Comparison of ENCODE assay signal across 27 cellular contexts in genomic region chr13:28297341-28297740, GRCh38.
DNase-seq lines count a peak whose midpoint lies in the region; ATAC-seq, FAIRE-seq and TF ChIP-seq lines count a peak whose summit lies in the region.
"Had no signal": no experiment of that assay in that cellular context is flagged by ENCODE, and none has a peak within 500 bp of the region (broad histone marks: within the 10 kb centered on the region; RNA-seq: fewer than 3 reads in every experiment).

No MANE protein-coding gene starts in this region.

- H2AK5ac ChIP-seq in H9 (ENCODE audit: insufficient read length, low read length) (no peak overlapping the region), H1 (ENCODE audit: low read depth, low read length) (no peak overlapping the region)

- H2BK15ac ChIP-seq in H9 (ENCODE audit: low read depth, low read length) (no peak overlapping the region), H1 (ENCODE audit: low read length) (no peak overlapping the region)

- H3K79me2 ChIP-seq in H9 (ENCODE audit: insufficient read depth, low read length) = no peaks in the 10 kb centered on the region
- H3K79me2 ChIP-seq in H1 (ENCODE audit: control insufficient read depth in 1 of 2, insufficient read depth in 2 of 2, low read length in 2 of 2) = no peaks in the 10 kb centered on the region

- no peaks in the 10 kb centered on the region for H3K27me3 Mint-ChIP-seq in H9 (ENCODE audit: low read depth)
- H3K27me3 Mint-ChIP-seq: activated naive CD8-positive, alpha-beta T cell; activated T-helper 17 cell treated with anti-CD3 and anti-CD28 coated beads, Interleukin-2, amount 50 U/mL, for 72 hours had no signal

- no peak for ATAC-seq in GM19455 (IDR thresholded peaks at IDR 0.05; ENCODE audit: unreplicated experiment)
- ATAC-seq: A549; activated T-helper 17 cell treated with anti-CD3 and anti-CD28 coated beads, Interleukin-2, amount 50 U/mL, for 72 hours; foreskin keratinocyte; PC-3 had no signal

- no peak overlapping the region for H3T11ph ChIP-seq in H9 (ENCODE audit: low read length)

- TF ChIP-seq POLR2A in H1 (IDR thresholded peaks at IDR 0.05; ENCODE audit: control extremely low read depth in 1 of 2, low read depth in 2 of 2, low read length in 2 of 2) = no peak

- peaks cover 14% of the 10 kb centered on the region for H3K36me3 ChIP-seq in A673 (ENCODE audit: insufficient read depth, low read length, poor library complexity, severe bottlenecking)
- peaks cover 0 to 9% (median 0%) of the 10 kb centered on the region in 4 experiments; a peak in 1 of 8 replicates for H3K36me3 ChIP-seq in H1 (ENCODE audit: control insufficient read depth in 2 of 4, insufficient read depth in 4 of 4, low read length in 3 of 4)
- H3K36me3 ChIP-seq: prostate gland had no signal

- no peak overlapping the region for H4K91ac ChIP-seq in H9 (ENCODE audit: insufficient read length, low read depth, low read length)
- no peak overlapping the region for H4K91ac ChIP-seq in H1 (replicated peaks; ENCODE audit: insufficient read length, low read length)

- H3K4me1 Mint-ChIP-seq in H9 = peaks cover 68 to 75% of the 10 kb centered on the region in 2 experiments

- H2BK12ac ChIP-seq in H9 (ENCODE audit: insufficient read length, low read depth, low read length) (no peak overlapping the region), H1 (ENCODE audit: low read depth, low read length) (no peak overlapping the region)

- TF ChIP-seq CTCF in A673 (conservative IDR thresholded peaks at IDR 0.05; ENCODE audit: low read depth, low read length) (no peak), H9 (conservative IDR thresholded peaks at IDR 0.05) (no peak), H1 (IDR thresholded peaks at IDR 0.05; ENCODE audit: control extremely low read depth in 1 of 3, insufficient read depth in 1 of 3, low read depth in 1 of 3, low read length in 3 of 3) (no peak)

- H3K9ac ChIP-seq in H9 (ENCODE audit: extremely low read depth, insufficient read length, low read length) (no peak overlapping the region), H1 (replicated peaks in 1 of 4; ENCODE audit: extremely low read depth in 1 of 4, low read depth in 3 of 4, low read length in 3 of 4) (no peak overlapping the region)
- H3K9ac ChIP-seq: BLaER1 had no signal

- H3K36me3 Mint-ChIP-seq in H9 (ENCODE audit: insufficient read depth in 1 of 3, low read depth in 3 of 3) = peaks cover 3 to 20% (median 10%) of the 10 kb centered on the region in 3 experiments; a peak in 6 of 7 replicates

- H3K79me1 ChIP-seq in H9 (ENCODE audit: insufficient read depth, low read depth, low read length, poor library complexity, severe bottlenecking) (no peaks in the 10 kb centered on the region), H1 (ENCODE audit: low read depth, low read length) (no peaks in the 10 kb centered on the region)

- H3K4me3 ChIP-seq in A673 (ENCODE audit: low read depth, low read length, poor library complexity, severe bottlenecking) (no peak overlapping the region), H1 (ENCODE audit: extremely low read depth in 1 of 4, insufficient read depth in 2 of 4, low read depth in 3 of 4, low read length in 4 of 4) (no peak overlapping the region)
- H3K4me3 ChIP-seq: A549, BLaER1, prostate gland, upper lobe of left lung had no signal

- H3K27ac ChIP-seq in A673 (ENCODE audit: low read depth, low read length, poor library complexity, severe bottlenecking) (no peak overlapping the region), H9 (ENCODE audit: insufficient read length, low read depth, low read length) (no peak overlapping the region), H1 (ENCODE audit: low read depth, low read length) (no peak overlapping the region)
- H3K27ac ChIP-seq: A549, BLaER1, foreskin keratinocyte, prostate gland, upper lobe of left lung had no signal

- H3K27me3 ChIP-seq in A673 (replicated peaks; ENCODE audit: insufficient read depth, low read depth, low read length, poor library complexity) (no peaks in the 10 kb centered on the region), H9 (ENCODE audit: insufficient read depth, low read length) (no peaks in the 10 kb centered on the region), H1 (replicated peaks in 1 of 4; ENCODE audit: control insufficient read depth in 3 of 4, extremely low read depth in 1 of 4, insufficient read depth in 3 of 4, low read length in 3 of 4) (no peaks in the 10 kb centered on the region)
- H3K27me3 ChIP-seq: BLaER1, foreskin keratinocyte, upper lobe of left lung had no signal

- H3K23me2 ChIP-seq in H9 (ENCODE audit: insufficient read length, low read depth, low read length, poor library complexity, severe bottlenecking) (no peaks in the 10 kb centered on the region), H1 (ENCODE audit: low read depth, low read length) (no peaks in the 10 kb centered on the region; the same call in 1 of the 2 replicates)

- H3K27ac Mint-ChIP-seq in H9 = peak overlapping the region; percentile 9 to 47 (median 44); a peak in 6 of 7 replicates
- H3K27ac Mint-ChIP-seq: activated naive CD8-positive, alpha-beta T cell; activated T-helper 17 cell treated with anti-CD3 and anti-CD28 coated beads, Interleukin-2, amount 50 U/mL, for 72 hours had no signal

- peaks cover 6% of the 10 kb centered on the region for H3K4me1 ChIP-seq in A673 (ENCODE audit: insufficient read depth, low read length, poor library complexity, severe bottlenecking)
- H3K4me1 ChIP-seq in H9 (ENCODE audit: insufficient read depth, low read length) = peaks cover 8% of the 10 kb centered on the region; the same call in 1 of the 2 replicates
- H3K4me1 ChIP-seq in H1 (replicated peaks in 1 of 4; ENCODE audit: control insufficient read depth in 3 of 4, insufficient read depth in 4 of 4, low read length in 3 of 4) = peaks cover 4 to 23% (median 22%) of the 10 kb centered on the region in 4 experiments; a peak in 6 of 7 replicates
- H3K4me1 ChIP-seq: A549, foreskin keratinocyte, prostate gland, upper lobe of left lung had no signal

- no peak overlapping the region for H3K18ac ChIP-seq in H9 (ENCODE audit: insufficient read length, low read depth, low read length)
- H3K18ac ChIP-seq in H1 (ENCODE audit: extremely low read depth, low read length) = 0 out of 2 replicates have a peak overlapping the region, but pooled peaks have one; percentile 49

- H2BK120ac ChIP-seq in H9 (ENCODE audit: low read depth, low read length, poor library complexity, severe bottlenecking) (no peak overlapping the region), H1 (replicated peaks; ENCODE audit: low read depth, low read length) (no peak overlapping the region)

- H3K14ac ChIP-seq in H9 (ENCODE audit: insufficient read depth, low read length) (no peak overlapping the region), H1 (ENCODE audit: insufficient read length) (no peak overlapping the region)

- CTCF ChIA-PET in A673 (lab: Charles Lee) = no interaction called here
- CTCF ChIA-PET in H1 (lab: Charles Lee; ENCODE audit: partially characterized antibody) = interaction anchor here (0.7 kb wide), 1 partner anchor 317 kb away, joined by 3 read pairs; no protein-coding TSS in a partner anchor

- intact Hi-C loops in A673 (cut with micrococcal nuclease; ENCODE audit: unreplicated experiment) = no loop called here

- H3K4me2 ChIP-seq in H9 (ENCODE audit: insufficient read depth, insufficient read length, low read length) (no peak overlapping the region), H1 (ENCODE audit: insufficient read depth in 1 of 2, low read depth in 2 of 2, low read length in 2 of 2) (no peak overlapping the region)
- H3K4me2 ChIP-seq: A549, BLaER1 had no signal

- H3K4ac ChIP-seq in H9 (ENCODE audit: low read depth, low read length) (no peak overlapping the region), H1 (replicated peaks; ENCODE audit: insufficient read length, low read depth, low read length) (no peak overlapping the region)

- H2AFZ ChIP-seq in H9 (ENCODE audit: low read length) = no peak overlapping the region
- H2AFZ ChIP-seq in H1 (ENCODE audit: low read length) = no peak overlapping the region

- no peaks in the 10 kb centered on the region for H4K20me1 ChIP-seq in H9 (ENCODE audit: control insufficient read depth, insufficient read depth, insufficient read length)
- H4K20me1 ChIP-seq in H1 (replicated peaks in 1 of 2; ENCODE audit: control insufficient read depth in 1 of 2, insufficient read depth in 2 of 2, low read length in 2 of 2) = no peaks in the 10 kb centered on the region
- H4K20me1 ChIP-seq: BLaER1 had no signal

- no peak for TF ChIP-seq EP300 in H1 (IDR thresholded peaks at IDR 0.05; ENCODE audit: borderline replicate concordance in 1 of 2, low read depth in 2 of 2, low read length in 2 of 2)

- H3K56ac ChIP-seq in H9 (ENCODE audit: insufficient read length, low read depth, low read length) (no peak overlapping the region), H1 (replicated peaks; ENCODE audit: insufficient read length, low read depth, low read length) (no peak overlapping the region)

- FAIRE-seq in H1 (lab: Jason Lieb, UNC) = peak; percentile 79
- FAIRE-seq: A549, GM19239 had no signal

- POLR2A ChIA-PET in A673 (lab: Charles Lee; ENCODE audit: low non-redundant PET) = no interaction called here
- POLR2A ChIA-PET in H1 (lab: Charles Lee; ENCODE audit: partially characterized antibody) = interaction anchor here (1.0 kb wide), 1 partner anchor 198 kb away, joined by 3 read pairs; no protein-coding TSS in a partner anchor

- no peaks in the 10 kb centered on the region for H3K9me3 Mint-ChIP-seq in H9
- H3K9me3 Mint-ChIP-seq: activated T-helper 17 cell treated with anti-CD3 and anti-CD28 coated beads, Interleukin-2, amount 50 U/mL, for 72 hours had no signal

- H3K9me3 ChIP-seq in A673 (ENCODE audit: low read depth, low read length, poor library complexity, severe bottlenecking) (no peaks in the 10 kb centered on the region), H9 (ENCODE audit: control insufficient read depth, low read depth, low read length) (no peaks in the 10 kb centered on the region), H1 (ENCODE audit: insufficient read depth in 2 of 2, low read depth in 1 of 2, low read length in 1 of 2) (no peaks in the 10 kb centered on the region)
- H3K9me3 ChIP-seq: A549, BLaER1, prostate gland, upper lobe of left lung had no signal

- TF ChIP-seq RAD21 in H1 (IDR thresholded peaks at IDR 0.05 in 1 of 2, conservative IDR thresholded peaks at IDR 0.05 in 1 of 2; ENCODE audit: low read depth in 2 of 2, low read length in 2 of 2) = no peak

- H4K5ac ChIP-seq in H9 (ENCODE audit: insufficient read length, low read depth, low read length) = no peak overlapping the region
- H4K5ac ChIP-seq in H1 (ENCODE audit: insufficient read length, low read depth, low read length) = no peak overlapping the region

- no CpG with 5 or more reads among the region's 3 CpGs for WGBS in H9 (ENCODE audit: extremely low coverage, insufficient read length, low lambda C conversion rate)
- WGBS in H1 (ENCODE audit: extremely low coverage in 1 of 2, insufficient coverage in 1 of 2, insufficient read length in 1 of 2, insufficient replicate concordance in 2 of 2, low coverage in 1 of 2, low lambda C conversion rate in 2 of 2, missing lambda C conversion rate in 1 of 2), 2 experiments = 68% methylated on average over 3 of the region's 3 CpGs; no CpG with 5 or more reads in 1 of the 2 experiments

- H4K8ac ChIP-seq in H9 (replicated peaks; ENCODE audit: insufficient read length, low read depth, low read length) (no peak overlapping the region), H1 (ENCODE audit: extremely low read depth, insufficient read depth, low read length) (no peak overlapping the region)

- no TSS peak for BruUV-seq in A673 (replicated peaks; lab: Mats Ljungman, UMichigan)

- no peak overlapping the region; a peak in 1 of 5 replicates for H3K4me3 Mint-ChIP-seq in H9
- H3K4me3 Mint-ChIP-seq: activated naive CD8-positive, alpha-beta T cell; activated T-helper 17 cell treated with anti-CD3 and anti-CD28 coated beads, Interleukin-2, amount 50 U/mL, for 72 hours had no signal

- peak; percentile 44 for DNase-seq in A673 (ENCODE audit: low spot score)
- DNase-seq in H9 = peak; percentile 61
- DNase-seq in H1 (ENCODE audit: low read depth in 1 of 2, low spot score in 2 of 2) = no peak
- DNase-seq in myocyte (ENCODE audit: low read depth) = peak; percentile 15
- DNase-seq in islet precursor cell = no peak
- no peak for DNase-seq in COLO668 (lab: John Stamatoyannopoulos, UW; ENCODE audit: unreplicated experiment)
- no peak for DNase-seq in KG1 (lab: John Stamatoyannopoulos, UW)
- DNase-seq: activated CD8-positive, alpha-beta memory T cell treated with anti-CD3 and anti-CD28 coated beads, Interleukin-2, amount 50 U/mL, for 4 hours; aorta; cerebellar nuclear complex; effector CD4-positive, alpha-beta T cell; EL; erythroblast; foreskin keratinocyte; NCI-H1417 treated with DMSO at 0.1 percent for 48 hours; NCI-H2107; PC-3; Right ventricle myocardium superior; T-helper 9 cell; upper lobe of left lung had no signal

- H2BK20ac ChIP-seq in H9 (ENCODE audit: low read depth, low read length, poor library complexity, severe bottlenecking) (no peak overlapping the region), H1 (ENCODE audit: low read length) (0 out of 2 replicates have a peak overlapping the region, but pooled peaks have one; percentile 23)

- H3K23ac ChIP-seq in H9 (ENCODE audit: insufficient read length, low read depth, low read length) (no peak overlapping the region), H1 (ENCODE audit: insufficient read length) (no peak overlapping the region)

- no peak overlapping the region for H2BK5ac ChIP-seq in H9 (ENCODE audit: insufficient read length, low read length)
- H2BK5ac ChIP-seq in H1 (ENCODE audit: low read depth, low read length) = peak overlapping the region; percentile 69; the same call in 1 of the 2 replicates

Comparison
In these comparisons a context has a peak if more than half of its experiments do, and no peak if none do; other contexts are left out.
1. DNase-seq: peak in A673 (single experiment), H9 (single experiment) and myocyte (single experiment); none in H1 (0 of 2), islet precursor cell (single experiment), COLO668 (single experiment) and KG1 (single experiment).